19 cellular contexts compared by ENCODE assay signal in genomic region chr22:18522762-18523161, GRCh38. TPM values are rescaled to one million over a fixed set of nuclear protein-coding genes. Genes with fewer than 3 reads are reported as not detected.
"Had no signal": no experiment of that assay in that cellular context is flagged by ENCODE, and none has a peak within 500 bp of the region (broad histone marks: within the 10 kb centered on the region; RNA-seq: fewer than 3 reads in every experiment).

No MANE protein-coding gene starts in this region.

RNA-seq across cellular contexts. Expression of gene GGTLC3, which starts 4.8 kb away (rescaled TPM):
- total RNA-seq: activated naive CD4-positive, alpha-beta T cell treated with anti-CD3 and anti-CD28 coated beads for 36 hours; activated naive CD4-positive, alpha-beta T cell treated with anti-CD3 and anti-CD28 coated beads, Interleukin-2, amount 50 U/mL, for 72 hours; activated naive CD8-positive, alpha-beta T cell treated with anti-CD3 and anti-CD28 coated beads for 36 hours; activated naive CD8-positive, alpha-beta T cell treated with anti-CD3 and anti-CD28 coated beads, Interleukin-2, amount 10 ng/mL, durations not matched to agents 7 days and 5 days; activated T-cell treated with anti-CD3 and anti-CD28 coated beads, Interleukin-2, amount 50 U/mL, for 4 hours; activated T-cell treated with anti-CD3 and anti-CD28 coated beads, Interleukin-2, amount 50 U/mL, for 72 hours; activated T-helper 1 cell treated with anti-CD3 and anti-CD28 coated beads, Interleukin-12 subunit alpha, Interleukin-12 subunit beta, Interleukin-2, Interleukin-4 antibody, amounts not matched to agents 30 ng/mL and 10 ng/mL and 1 ng/mL, durations not matched to agents 14 hours and 24 hours and 36 hours; activated T-helper 17 cell treated with anti-CD3 and anti-CD28 coated beads, Interleukin-2, amount 50 U/mL, for 72 hours; activated T-helper 2 cell treated with anti-CD3 and anti-CD28 coated beads, Interferon-gamma antibody, Interleukin-2, Interleukin-4, amounts not matched to agents 10 μg/mL and 5 μg/mL and 100 μg/mL, durations not matched to agents 14 hours and 24 hours and 36 hours; adrenal gland; aorta; ascending aorta; astrocyte; body of pancreas; breast epithelium; bronchial epithelial cell; cardiac septum; cerebellum had no signal
- polyA plus RNA-seq: adipose tissue, aorta had no signal

RNA-seq across cellular contexts. Expression of gene TMEM191B, which starts 4.8 kb away (rescaled TPM):
- total RNA-seq: activated naive CD4-positive, alpha-beta T cell treated with anti-CD3 and anti-CD28 coated beads for 36 hours; activated T-helper 1 cell treated with anti-CD3 and anti-CD28 coated beads, Interleukin-12 subunit alpha, Interleukin-12 subunit beta, Interleukin-2, Interleukin-4 antibody, amounts not matched to agents 30 ng/mL and 10 ng/mL and 1 ng/mL, durations not matched to agents 14 hours and 24 hours and 36 hours; aorta; ascending aorta had no signal
